2 cellular contexts compared by ENCODE assay signal in genomic region chrX:43643662-43644061, GRCh38.
TF ChIP-seq lines count a peak whose summit lies in the region.

No MANE protein-coding gene starts in this region.

TF ChIP-seq in SK-N-SH, 30 proteins besides CTCF, POLR2A, EP300 and RAD21:
- TF ChIP-seq, protein P1, sequence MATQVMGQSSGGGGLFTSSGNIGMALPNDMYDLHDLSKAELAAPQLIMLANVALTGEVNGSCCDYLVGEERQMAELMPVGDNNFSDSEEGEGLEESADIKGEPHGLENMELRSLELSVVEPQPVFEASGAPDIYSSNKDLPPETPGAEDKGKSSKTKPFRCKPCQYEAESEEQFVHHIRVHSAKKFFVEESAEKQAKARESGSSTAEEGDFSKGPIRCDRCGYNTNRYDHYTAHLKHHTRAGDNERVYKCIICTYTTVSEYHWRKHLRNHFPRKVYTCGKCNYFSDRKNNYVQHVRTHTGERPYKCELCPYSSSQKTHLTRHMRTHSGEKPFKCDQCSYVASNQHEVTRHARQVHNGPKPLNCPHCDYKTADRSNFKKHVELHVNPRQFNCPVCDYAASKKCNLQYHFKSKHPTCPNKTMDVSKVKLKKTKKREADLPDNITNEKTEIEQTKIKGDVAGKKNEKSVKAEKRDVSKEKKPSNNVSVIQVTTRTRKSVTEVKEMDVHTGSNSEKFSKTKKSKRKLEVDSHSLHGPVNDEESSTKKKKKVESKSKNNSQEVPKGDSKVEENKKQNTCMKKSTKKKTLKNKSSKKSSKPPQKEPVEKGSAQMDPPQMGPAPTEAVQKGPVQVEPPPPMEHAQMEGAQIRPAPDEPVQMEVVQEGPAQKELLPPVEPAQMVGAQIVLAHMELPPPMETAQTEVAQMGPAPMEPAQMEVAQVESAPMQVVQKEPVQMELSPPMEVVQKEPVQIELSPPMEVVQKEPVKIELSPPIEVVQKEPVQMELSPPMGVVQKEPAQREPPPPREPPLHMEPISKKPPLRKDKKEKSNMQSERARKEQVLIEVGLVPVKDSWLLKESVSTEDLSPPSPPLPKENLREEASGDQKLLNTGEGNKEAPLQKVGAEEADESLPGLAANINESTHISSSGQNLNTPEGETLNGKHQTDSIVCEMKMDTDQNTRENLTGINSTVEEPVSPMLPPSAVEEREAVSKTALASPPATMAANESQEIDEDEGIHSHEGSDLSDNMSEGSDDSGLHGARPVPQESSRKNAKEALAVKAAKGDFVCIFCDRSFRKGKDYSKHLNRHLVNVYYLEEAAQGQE (IDR thresholded peaks at IDR 0.05; ENCODE audit: low read depth, low read length): no peak
- TF ChIP-seq, protein P2, sequence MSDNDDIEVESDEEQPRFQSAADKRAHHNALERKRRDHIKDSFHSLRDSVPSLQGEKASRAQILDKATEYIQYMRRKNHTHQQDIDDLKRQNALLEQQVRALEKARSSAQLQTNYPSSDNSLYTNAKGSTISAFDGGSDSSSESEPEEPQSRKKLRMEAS (IDR thresholded peaks at IDR 0.05; ENCODE audit: low read depth): no peak
- TF ChIP-seq GABPA (IDR thresholded peaks at IDR 0.05; ENCODE audit: low read depth) (no peak), TCF12 (IDR thresholded peaks at IDR 0.05) (no peak), TAF1 (IDR thresholded peaks at IDR 0.05; ENCODE audit: borderline replicate concordance, low read depth, low read length) (no peak), ELF1 (IDR thresholded peaks at IDR 0.05) (no peak), GATA2 (CRISPR knock-in tag; IDR thresholded peaks at IDR 0.05) (no peak), RFX5 (IDR thresholded peaks at IDR 0.05; ENCODE audit: low read length) (no peak), FOSL2 (IDR thresholded peaks at IDR 0.05; ENCODE audit: borderline replicate concordance, low read depth) (no peak), SIN3A (IDR thresholded peaks at IDR 0.05; ENCODE audit: borderline replicate concordance, low read depth, low read length) (no peak)
- TF ChIP-seq, protein P3, sequence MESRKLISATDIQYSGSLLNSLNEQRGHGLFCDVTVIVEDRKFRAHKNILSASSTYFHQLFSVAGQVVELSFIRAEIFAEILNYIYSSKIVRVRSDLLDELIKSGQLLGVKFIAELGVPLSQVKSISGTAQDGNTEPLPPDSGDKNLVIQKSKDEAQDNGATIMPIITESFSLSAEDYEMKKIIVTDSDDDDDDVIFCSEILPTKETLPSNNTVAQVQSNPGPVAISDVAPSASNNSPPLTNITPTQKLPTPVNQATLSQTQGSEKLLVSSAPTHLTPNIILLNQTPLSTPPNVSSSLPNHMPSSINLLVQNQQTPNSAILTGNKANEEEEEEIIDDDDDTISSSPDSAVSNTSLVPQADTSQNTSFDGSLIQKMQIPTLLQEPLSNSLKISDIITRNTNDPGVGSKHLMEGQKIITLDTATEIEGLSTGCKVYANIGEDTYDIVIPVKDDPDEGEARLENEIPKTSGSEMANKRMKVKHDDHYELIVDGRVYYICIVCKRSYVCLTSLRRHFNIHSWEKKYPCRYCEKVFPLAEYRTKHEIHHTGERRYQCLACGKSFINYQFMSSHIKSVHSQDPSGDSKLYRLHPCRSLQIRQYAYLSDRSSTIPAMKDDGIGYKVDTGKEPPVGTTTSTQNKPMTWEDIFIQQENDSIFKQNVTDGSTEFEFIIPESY (IDR thresholded peaks at IDR 0.05; ENCODE audit: borderline replicate concordance, low read depth): no peak
- TF ChIP-seq, protein P4, sequence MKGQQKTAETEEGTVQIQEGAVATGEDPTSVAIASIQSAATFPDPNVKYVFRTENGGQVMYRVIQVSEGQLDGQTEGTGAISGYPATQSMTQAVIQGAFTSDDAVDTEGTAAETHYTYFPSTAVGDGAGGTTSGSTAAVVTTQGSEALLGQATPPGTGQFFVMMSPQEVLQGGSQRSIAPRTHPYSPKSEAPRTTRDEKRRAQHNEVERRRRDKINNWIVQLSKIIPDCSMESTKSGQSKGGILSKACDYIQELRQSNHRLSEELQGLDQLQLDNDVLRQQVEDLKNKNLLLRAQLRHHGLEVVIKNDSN (IDR thresholded peaks at IDR 0.05; ENCODE audit: borderline replicate concordance, low read depth): no peak
- TF ChIP-seq, protein P5, sequence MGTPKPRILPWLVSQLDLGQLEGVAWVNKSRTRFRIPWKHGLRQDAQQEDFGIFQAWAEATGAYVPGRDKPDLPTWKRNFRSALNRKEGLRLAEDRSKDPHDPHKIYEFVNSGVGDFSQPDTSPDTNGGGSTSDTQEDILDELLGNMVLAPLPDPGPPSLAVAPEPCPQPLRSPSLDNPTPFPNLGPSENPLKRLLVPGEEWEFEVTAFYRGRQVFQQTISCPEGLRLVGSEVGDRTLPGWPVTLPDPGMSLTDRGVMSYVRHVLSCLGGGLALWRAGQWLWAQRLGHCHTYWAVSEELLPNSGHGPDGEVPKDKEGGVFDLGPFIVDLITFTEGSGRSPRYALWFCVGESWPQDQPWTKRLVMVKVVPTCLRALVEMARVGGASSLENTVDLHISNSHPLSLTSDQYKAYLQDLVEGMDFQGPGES (IDR thresholded peaks at IDR 0.05; ENCODE audit: low read depth, low read length): no peak

TF ChIP-seq in SK-N-SH treated with all-trans-retinoic acid at 6 μM for 48 hours, 23 proteins besides CTCF, POLR2A, EP300 and RAD21 (continued from another document):
- TF ChIP-seq POU6F1 (CRISPR knock-in tag; IDR thresholded peaks at IDR 0.05; ENCODE audit: borderline replicate concordance, low read depth) (no peak), BACH2 (CRISPR knock-in tag; IDR thresholded peaks at IDR 0.05; ENCODE audit: borderline replicate concordance) (no peak), ZNF8 (CRISPR knock-in tag; IDR thresholded peaks at IDR 0.05) (no peak), ZNF70 (CRISPR knock-in tag; IDR thresholded peaks at IDR 0.05) (no peak), TOX (CRISPR knock-in tag; IDR thresholded peaks at IDR 0.05; ENCODE audit: borderline replicate concordance) (no peak), ARNTL (CRISPR knock-in tag; IDR thresholded peaks at IDR 0.05; ENCODE audit: borderline replicate concordance, low read depth) (no peak)
- TF ChIP-seq, protein P6, sequence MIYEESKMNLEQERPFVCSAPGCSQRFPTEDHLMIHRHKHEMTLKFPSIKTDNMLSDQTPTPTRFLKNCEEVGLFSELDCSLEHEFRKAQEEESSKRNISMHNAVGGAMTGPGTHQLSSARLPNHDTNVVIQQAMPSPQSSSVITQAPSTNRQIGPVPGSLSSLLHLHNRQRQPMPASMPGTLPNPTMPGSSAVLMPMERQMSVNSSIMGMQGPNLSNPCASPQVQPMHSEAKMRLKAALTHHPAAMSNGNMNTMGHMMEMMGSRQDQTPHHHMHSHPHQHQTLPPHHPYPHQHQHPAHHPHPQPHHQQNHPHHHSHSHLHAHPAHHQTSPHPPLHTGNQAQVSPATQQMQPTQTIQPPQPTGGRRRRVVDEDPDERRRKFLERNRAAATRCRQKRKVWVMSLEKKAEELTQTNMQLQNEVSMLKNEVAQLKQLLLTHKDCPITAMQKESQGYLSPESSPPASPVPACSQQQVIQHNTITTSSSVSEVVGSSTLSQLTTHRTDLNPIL (CRISPR knock-in tag; IDR thresholded peaks at IDR 0.05; ENCODE audit: low read depth): no peak
